ENCODE assay signal across 8 cellular contexts in genomic region chr17:75262112-75262606, GRCh38. TPM values are rescaled to one million over a fixed set of nuclear protein-coding genes. Genes with fewer than 3 reads are reported as not detected.
DNase-seq lines count a peak whose midpoint lies in the region; ATAC-seq and TF ChIP-seq lines count a peak whose summit lies in the region.

No MANE protein-coding gene starts in this region.

- peak overlapping the region; percentile 94 for H3K4me3 Mint-ChIP-seq in activated CD8-positive, alpha-beta memory T cell treated with anti-CD3 and anti-CD28 coated beads, Interleukin-2, amount 10 ng/mL, durations not matched to agents 7 days and 5 days
- H3K4me3 Mint-ChIP-seq in osteocyte (ENCODE audit: unreplicated experiment), result peak overlapping the region; percentile 99

- peaks cover 17% of the 10 kb centered on the region for H3K36me3 Mint-ChIP-seq in activated CD8-positive, alpha-beta memory T cell treated with anti-CD3 and anti-CD28 coated beads, Interleukin-2, amount 10 ng/mL, durations not matched to agents 7 days and 5 days
- peaks cover 16% of the 10 kb centered on the region for H3K36me3 Mint-ChIP-seq in osteocyte (ENCODE audit: unreplicated experiment)

- peak overlapping the region; percentile 99 for H3K27ac Mint-ChIP-seq in activated CD8-positive, alpha-beta memory T cell treated with anti-CD3 and anti-CD28 coated beads, Interleukin-2, amount 10 ng/mL, durations not matched to agents 7 days and 5 days
- H3K27ac Mint-ChIP-seq in osteocyte (ENCODE audit: unreplicated experiment), result peak overlapping the region; percentile 100

- H3K27ac ChIP-seq in RWPE1 (peak overlapping the region; percentile 95), epithelial cell of prostate (peak overlapping the region; percentile 89)

- TF ChIP-seq CTCF in RWPE1 (conservative IDR thresholded peaks at IDR 0.05; ENCODE audit: low read depth), result no peak
- no peak for TF ChIP-seq CTCF in osteocyte (IDR thresholded peaks at IDR 0.05)

- H3K27me3 Mint-ChIP-seq in activated CD8-positive, alpha-beta memory T cell treated with anti-CD3 and anti-CD28 coated beads, Interleukin-2, amount 10 ng/mL, durations not matched to agents 7 days and 5 days, result no peaks in the 10 kb centered on the region
- no peaks in the 10 kb centered on the region for H3K27me3 Mint-ChIP-seq in osteocyte (ENCODE audit: unreplicated experiment)

- H3K4me1 Mint-ChIP-seq in activated CD8-positive, alpha-beta memory T cell treated with anti-CD3 and anti-CD28 coated beads, Interleukin-2, amount 10 ng/mL, durations not matched to agents 7 days and 5 days, result peaks cover 42% of the 10 kb centered on the region
- H3K4me1 Mint-ChIP-seq in osteocyte (ENCODE audit: unreplicated experiment), result peaks cover 38% of the 10 kb centered on the region

- DNase-seq in activated CD8-positive, alpha-beta memory T cell treated with anti-CD3 and anti-CD28 coated beads, Interleukin-2, amount 10 ng/mL, durations not matched to agents 7 days and 5 days, result no peak
- no peak for DNase-seq in activated CD8-positive, alpha-beta memory T cell treated with anti-CD3 and anti-CD28 coated beads for 24 hours
- no peak for DNase-seq in RWPE1 (ENCODE audit: low spot score)
- no peak for DNase-seq in epithelial cell of prostate (ENCODE audit: low read depth, low spot score)
- no peak for DNase-seq in osteocyte (ENCODE audit: extremely low spot score, unreplicated experiment)
- DNase-seq in iPS-NIHi11 (ENCODE audit: low spot score), result no peak
- no peak for DNase-seq in T-helper 9 cell

- POLR2A ChIA-PET in RWPE1 (lab: Yijun Ruan, JAX; ENCODE audit: low non-redundant PET), result interaction anchor here (1.5 to 2.2 kb wide), 3 partner anchors 8 to 144 kb away, joined by 9 to 16 read pairs (median 9); partner anchors contain the start of genes GRB2, MIF4GD and SLC25A19

- no peak for ATAC-seq in activated CD8-positive, alpha-beta memory T cell treated with anti-CD3 and anti-CD28 coated beads, Interleukin-2, amount 10 ng/mL, durations not matched to agents 7 days and 5 days
- ATAC-seq in GM21526 (IDR thresholded peaks at IDR 0.05; ENCODE audit: low FRiP score, unreplicated experiment), result no peak

- CTCF ChIA-PET in activated CD8-positive, alpha-beta memory T cell treated with anti-CD3 and anti-CD28 coated beads, Interleukin-2, amount 10 ng/mL, durations not matched to agents 7 days and 5 days (lab: Charles Lee), result interaction anchor here (0.7 to 6.2 kb wide), 15 partner anchors 9 to 174 kb away, joined by 3 to 95 read pairs (median 4); partner anchors contain the start of genes GRB2, MIF4GD, SLC16A5 and SLC25A19
- CTCF ChIA-PET in RWPE1 (lab: Yijun Ruan, JAX), result interaction anchor here (1.0 to 4.2 kb wide), 3 partner anchors 9 to 60 kb away, joined by 4 to 20 read pairs (median 15); partner anchors contain the start of gene MIF4GD

- no peaks in the 10 kb centered on the region for H3K9me3 Mint-ChIP-seq in activated CD8-positive, alpha-beta memory T cell treated with anti-CD3 and anti-CD28 coated beads, Interleukin-2, amount 10 ng/mL, durations not matched to agents 7 days and 5 days (ENCODE audit: low read depth)
- no peaks in the 10 kb centered on the region for H3K9me3 Mint-ChIP-seq in osteocyte (ENCODE audit: unreplicated experiment)

RNA-seq across cellular contexts. Expression of gene MRPS7, which starts 0.5 kb away (rescaled TPM):
- total RNA-seq in activated CD8-positive, alpha-beta memory T cell treated with anti-CD3 and anti-CD28 coated beads, Interleukin-2, amount 10 ng/mL, durations not matched to agents 7 days and 5 days, result 10 to 100 TPM; 49.5 to 56.9 TPM
- 49.6 and 50.4 TPM in 2 replicates for total RNA-seq in osteocyte

RNA-seq across cellular contexts. Expression of gene GGA3, which starts 0.8 kb away (rescaled TPM):
- 10 to 100 TPM; 84.6 to 90.2 TPM for total RNA-seq in activated CD8-positive, alpha-beta memory T cell treated with anti-CD3 and anti-CD28 coated beads, Interleukin-2, amount 10 ng/mL, durations not matched to agents 7 days and 5 days
- 34.3 and 34.6 TPM in 2 replicates for total RNA-seq in osteocyte

RNA-seq across cellular contexts. Expression of gene MIF4GD, which starts 8.9 kb away (rescaled TPM):
- total RNA-seq in activated CD8-positive, alpha-beta memory T cell treated with anti-CD3 and anti-CD28 coated beads, Interleukin-2, amount 10 ng/mL, durations not matched to agents 7 days and 5 days, result 10 to 100 TPM; 56.9 to 58.5 TPM
- total RNA-seq in osteocyte, result 25.4 and 27.9 TPM in 2 replicates

RNA-seq across cellular contexts. Expression of gene SLC25A19, which starts 27.1 kb away (rescaled TPM):
- total RNA-seq in activated CD8-positive, alpha-beta memory T cell treated with anti-CD3 and anti-CD28 coated beads, Interleukin-2, amount 10 ng/mL, durations not matched to agents 7 days and 5 days, result 10 to 100 TPM; 46.3 to 66.4 TPM
- 8.6 and 12.3 TPM in 2 replicates for total RNA-seq in osteocyte

RNA-seq across cellular contexts. Expression of gene NUP85, which starts 56.7 kb away (rescaled TPM):
- total RNA-seq in activated CD8-positive, alpha-beta memory T cell treated with anti-CD3 and anti-CD28 coated beads, Interleukin-2, amount 10 ng/mL, durations not matched to agents 7 days and 5 days, result 100 to 1,000 TPM; 164 to 176 TPM
- 58.1 and 61.1 TPM in 2 replicates for total RNA-seq in osteocyte
